16 cellular contexts compared by ENCODE assay signal in the genomic region with DNA sequence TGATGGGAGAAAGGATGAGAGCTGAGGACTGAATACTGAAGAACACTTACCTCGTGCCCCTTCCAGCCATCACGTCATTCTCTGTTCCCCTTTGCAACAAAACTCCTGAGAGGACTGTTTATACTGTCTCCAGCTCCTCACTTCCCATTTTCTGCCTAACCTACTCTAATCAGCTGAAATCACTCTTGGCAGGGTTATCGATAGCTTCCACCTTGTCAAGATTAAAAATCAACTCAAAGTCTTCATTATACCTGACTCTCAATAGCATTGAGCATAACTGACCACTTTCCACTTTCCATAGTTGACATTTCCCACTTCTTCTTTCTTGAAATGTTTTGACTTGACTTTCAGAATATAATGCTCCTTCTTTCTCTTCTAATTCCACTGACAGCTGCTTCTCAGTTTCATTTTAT. TPM values are rescaled to one million over a fixed set of nuclear protein-coding genes. Genes with fewer than 3 reads are reported as not detected.
DNase-seq lines count a peak whose midpoint lies in the region; ATAC-seq and TF ChIP-seq lines count a peak whose summit lies in the region.
"Had no signal": no experiment of that assay in that cellular context is flagged by ENCODE, and none has a peak within 500 bp of the region (broad histone marks: within the 10 kb centered on the region; RNA-seq: fewer than 3 reads in every experiment).

No MANE protein-coding gene starts in this region.

- POLR2A ChIA-PET in PC-3 (lab: Charles Lee; ENCODE audit: unreplicated experiment): no interaction called here

- DNase-seq in GM12864 (ENCODE audit: low read depth) (no peak), PC-3 (no peak), pons (ENCODE audit: low spot score) (peak; percentile 68), AG08396 (ENCODE audit: low spot score) (no peak), HT-29 (ENCODE audit: low spot score) (no peak)
- DNase-seq in stimulated activated CD4-positive, alpha-beta T cell treated with anti-CD3 and anti-CD28 coated beads, Interleukin-2, amount 100 ng/mL, for 24 hours: no peak
- no peak for DNase-seq in stimulated activated CD4-positive, alpha-beta T cell treated with anti-CD3 and anti-CD28 coated beads, Interleukin-2, amount 100 ng/mL, for 48 hours
- DNase-seq: activated CD4-positive, alpha-beta T cell treated with anti-CD3 and anti-CD28 coated beads for 4 hours; effector memory CD4-positive, alpha-beta T cell; kidney glomerular epithelial cell; naive thymus-derived CD8-positive, alpha-beta T cell; NCI-H1694; NCI-H748 treated with DMSO at 0.1 percent for 48 hours; sigmoid colon had no signal

- H3K9ac ChIP-seq in PC-3 (ENCODE audit: low read length): no peak overlapping the region

- BruUV-seq in PC-3 (replicated peaks; lab: Mats Ljungman, UMichigan): no TSS peak

- H3K4me3 ChIP-seq in GM12864 (ENCODE audit: low read depth, low read length) (peak overlapping the region; percentile 18), PC-3 (ENCODE audit: low read length) (no peak overlapping the region)
- H3K4me3 ChIP-seq: sigmoid colon had no signal

- no peaks in the 10 kb centered on the region for H3K27me3 ChIP-seq in PC-3 (ENCODE audit: low read length)
- H3K27me3 ChIP-seq: sigmoid colon had no signal

- peak overlapping the region; percentile 86 for H3K4me2 ChIP-seq in PC-3 (ENCODE audit: low read length)

- TF ChIP-seq CTCF in GM12864 (IDR thresholded peaks at IDR 0.05; ENCODE audit: low read depth, low read length, missing control alignments) (no peak), PC-3 (conservative IDR thresholded peaks at IDR 0.05; ENCODE audit: low read depth, low read length) (no peak)

- intact Hi-C loops in PC-3 (cut with micrococcal nuclease): no loop called here

- no peaks in the 10 kb centered on the region for H3K9me3 ChIP-seq in PC-3 (ENCODE audit: low read length)
- H3K9me3 ChIP-seq: sigmoid colon had no signal

- no peaks in the 10 kb centered on the region for H3F3A ChIP-seq in PC-3 (ENCODE audit: low read length, unreplicated experiment)

- peaks cover 54% of the 10 kb centered on the region for H4K20me1 ChIP-seq in PC-3 (ENCODE audit: low read length)

- CTCF ChIA-PET in PC-3 (lab: Charles Lee): no interaction called here

- peak; percentile 27 for ATAC-seq in GM21717 (IDR thresholded peaks at IDR 0.05; ENCODE audit: unreplicated experiment)
- ATAC-seq in PC-3: no peak
- ATAC-seq: naive thymus-derived CD8-positive, alpha-beta T cell; SK-N-SH treated with all-trans-retinoic acid at 6 μM for 48 hours had no signal

- H3K79me2 ChIP-seq in PC-3 (ENCODE audit: low read length): peaks cover 91% of the 10 kb centered on the region

- H3K27ac ChIP-seq in PC-3 (ENCODE audit: low read length): no peak overlapping the region

- peaks cover 19% of the 10 kb centered on the region for H3K4me1 ChIP-seq in PC-3 (ENCODE audit: insufficient read depth, low read length)

- H2AFZ ChIP-seq in PC-3 (ENCODE audit: low read length): no peak overlapping the region

- H3K36me3 ChIP-seq in PC-3 (ENCODE audit: low read depth, low read length): peaks cover 14% of the 10 kb centered on the region
- H3K36me3 ChIP-seq: sigmoid colon had no signal

- H3K9me2 ChIP-seq in PC-3 (replicated peaks; ENCODE audit: low read length): no peaks in the 10 kb centered on the region

RNA-seq across cellular contexts. Expression of a gene that starts 4.3 kb away (rescaled TPM):
- 83.9 and 109 TPM in 2 replicates for total RNA-seq in PC-3 (2014; rRNA removed)
- 90.3 and 111 TPM in 2 replicates for total RNA-seq in HT-29 (2014; rRNA removed; shearing (Covaris generic))

RNA-seq across cellular contexts. Expression of a gene that starts 44.7 kb away (rescaled TPM):
- not detected in 2 replicates for total RNA-seq in PC-3 (2014; rRNA removed)
- not detected in 2 replicates for total RNA-seq in HT-29 (2014; rRNA removed; shearing (Covaris generic))

RNA-seq across cellular contexts. Expression of a gene that starts 51.3 kb away (rescaled TPM):
- 10.3 and 25.8 TPM in 2 replicates for total RNA-seq in PC-3 (2014; rRNA removed)
- total RNA-seq in HT-29 (2014; rRNA removed; shearing (Covaris generic)): 17.4 and 26.7 TPM in 2 replicates
